1 cellular context compared by ENCODE assay signal in genomic region chr1:28551381-28551780, GRCh38.
TF ChIP-seq lines count a peak whose summit lies in the region.

No MANE protein-coding gene starts in this region.

TF ChIP-seq in GM23338, 12 proteins besides CTCF, POLR2A, EP300 and RAD21 (continued from another document):
- no peak for TF ChIP-seq REST (IDR thresholded peaks at IDR 0.05; ENCODE audit: unreplicated experiment)
- TF ChIP-seq ZNF114 (CRISPR knock-in tag; IDR thresholded peaks at IDR 0.05): no peak
- no peak for TF ChIP-seq ETS1 (IDR thresholded peaks at IDR 0.05)
- no peak for TF ChIP-seq JUNB (IDR thresholded peaks at IDR 0.05; ENCODE audit: unreplicated experiment)
- TF ChIP-seq POLR2AphosphoS5 (IDR thresholded peaks at IDR 0.05; ENCODE audit: low read depth): no peak
- TF ChIP-seq ZNF462 (CRISPR knock-in tag; IDR thresholded peaks at IDR 0.05): no peak
- no peak for TF ChIP-seq NANOG (IDR thresholded peaks at IDR 0.05; ENCODE audit: borderline replicate concordance)
